Comparison of ENCODE assay signal across 13 cellular contexts in the genomic region with DNA sequence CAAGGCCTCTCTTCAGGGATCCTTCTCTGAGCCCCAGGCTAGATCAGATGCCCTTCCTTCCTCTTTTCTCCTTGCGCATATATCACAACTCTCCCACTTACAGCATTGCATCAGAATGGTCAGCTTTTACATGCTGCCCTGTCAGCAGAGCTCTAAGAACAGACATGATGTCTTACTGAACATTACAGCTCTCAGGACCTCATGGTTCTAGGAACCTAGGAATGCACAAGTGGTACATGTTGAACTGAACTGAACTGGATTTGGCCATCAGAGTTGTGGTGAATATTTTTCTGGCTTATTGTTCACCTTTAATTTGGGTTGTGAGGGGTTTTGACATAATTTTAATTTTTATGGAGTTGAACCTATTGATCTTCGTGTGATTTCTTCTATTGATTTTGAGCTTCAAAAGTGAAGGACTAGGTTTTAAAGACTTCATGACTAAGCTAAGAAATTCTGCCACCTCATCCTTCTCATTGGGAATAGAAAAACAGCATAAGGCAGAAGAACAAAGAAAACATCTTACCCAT. TPM values are rescaled to one million over a fixed set of nuclear protein-coding genes. Genes with fewer than 3 reads are reported as not detected.
DNase-seq lines count a peak whose midpoint lies in the region; ATAC-seq, FAIRE-seq and TF ChIP-seq lines count a peak whose summit lies in the region.
"Had no signal": no experiment of that assay in that cellular context is flagged by ENCODE, and none has a peak within 500 bp of the region (broad histone marks: within the 10 kb centered on the region; RNA-seq: fewer than 3 reads in every experiment).

No MANE protein-coding gene starts in this region.

- TF ChIP-seq CTCF in heart left ventricle (IDR thresholded peaks at IDR 0.05) = no peak

- H3K27ac Mint-ChIP-seq in T-helper 1 cell treated with Interleukin-12 subunit alpha and Interleukin-12 subunit beta and Interleukin-4 antibody, amounts not matched to agents 30 μg/mL and 1 μg/mL, for 36 hours = peak overlapping the region; percentile 92

- peaks cover 0 to 35% (median 6%) of the 10 kb centered on the region in 12 donors for H3K4me1 ChIP-seq in heart left ventricle
- no peaks in the 10 kb centered on the region for H3K4me1 ChIP-seq in Karpas-422 (ENCODE audit: low read length)

- no peak overlapping the region for H3K9ac ChIP-seq in Karpas-422 (ENCODE audit: low read length)

- FAIRE-seq in HTR-8/SVneo (lab: Jason Lieb, UNC) = no peak

- 88 to 96% (median 91%) methylated on average over 2 of the region's 2 CpGs for WGBS in heart left ventricle, 4 donors

- H3K27me3 ChIP-seq in heart left ventricle (no peaks in the 10 kb centered on the region), Karpas-422 (ENCODE audit: low read length) (no peaks in the 10 kb centered on the region)
- H3K27me3 ChIP-seq: ovary had no signal

- peak overlapping the region in 1 of 12 donors; percentile 78 for H3K27ac ChIP-seq in heart left ventricle
- no peak overlapping the region for H3K27ac ChIP-seq in Karpas-422 (ENCODE audit: low read length)
- H3K27ac ChIP-seq: ovary, RWPE1 had no signal

- no peak overlapping the region for H2AFZ ChIP-seq in Karpas-422 (ENCODE audit: low read length)

- no peaks in the 10 kb centered on the region for H3K9me2 ChIP-seq in Karpas-422 (replicated peaks; ENCODE audit: insufficient read depth, low read length)

- no peaks in the 10 kb centered on the region for H3K27me3 Mint-ChIP-seq in T-helper 1 cell treated with Interleukin-12 subunit alpha and Interleukin-12 subunit beta and Interleukin-4 antibody, amounts not matched to agents 30 μg/mL and 1 μg/mL, for 36 hours (ENCODE audit: low read depth)

- peaks cover 12% of the 10 kb centered on the region for H3K36me3 Mint-ChIP-seq in T-helper 1 cell treated with Interleukin-12 subunit alpha and Interleukin-12 subunit beta and Interleukin-4 antibody, amounts not matched to agents 30 μg/mL and 1 μg/mL, for 36 hours (ENCODE audit: low read depth)

- H3K9me3 ChIP-seq in heart left ventricle (peaks cover 0 to 3% (median 0%) of the 10 kb centered on the region in 12 donors), Karpas-422 (ENCODE audit: low read length) (no peaks in the 10 kb centered on the region)
- H3K9me3 ChIP-seq: ovary had no signal

- intact Hi-C loops in Right ventricle myocardium superior (cut with DNase I) (no loop called here), cardiac septum (cut with DNase I) (no loop called here), heart left ventricle (cut with DNase I) (no loop called here)

- H3K9me3 Mint-ChIP-seq in T-helper 1 cell treated with Interleukin-12 subunit alpha and Interleukin-12 subunit beta and Interleukin-4 antibody, amounts not matched to agents 30 μg/mL and 1 μg/mL, for 36 hours = peaks cover 4% of the 10 kb centered on the region

- peaks cover 41% of the 10 kb centered on the region for H3K4me1 Mint-ChIP-seq in T-helper 1 cell treated with Interleukin-12 subunit alpha and Interleukin-12 subunit beta and Interleukin-4 antibody, amounts not matched to agents 30 μg/mL and 1 μg/mL, for 36 hours (ENCODE audit: low read depth)

- H3K4me3 ChIP-seq in heart left ventricle (no peak overlapping the region), Karpas-422 (ENCODE audit: low read length) (no peak overlapping the region)
- H3K4me3 ChIP-seq: ovary had no signal

- ATAC-seq in Right ventricle myocardium superior (ENCODE audit: poor library complexity) (peak; percentile 43), heart left ventricle (peak in 3 of 4 donors; percentile 28 to 78 (median 42)), HG03139 (IDR thresholded peaks at IDR 0.05; ENCODE audit: unreplicated experiment) (no peak)

- H3K36me3 ChIP-seq in heart left ventricle (no peaks in the 10 kb centered on the region), Karpas-422 (ENCODE audit: insufficient read depth, low read length) (no peaks in the 10 kb centered on the region)
- H3K36me3 ChIP-seq: ovary had no signal

- no peaks in the 10 kb centered on the region for H4K20me1 ChIP-seq in Karpas-422 (ENCODE audit: insufficient read depth, low read depth, low read length)

- H3K4me2 ChIP-seq in Karpas-422 (ENCODE audit: low read depth, low read length, poor library complexity, severe bottlenecking) = no peak overlapping the region

- peak overlapping the region; percentile 43 for H3K4me3 Mint-ChIP-seq in T-helper 1 cell treated with Interleukin-12 subunit alpha and Interleukin-12 subunit beta and Interleukin-4 antibody, amounts not matched to agents 30 μg/mL and 1 μg/mL, for 36 hours

- TF ChIP-seq POLR2A in heart left ventricle (IDR thresholded peaks at IDR 0.05) = no peak

- no peaks in the 10 kb centered on the region for H3K79me2 ChIP-seq in Karpas-422 (ENCODE audit: low read length)

- no peak for DNase-seq in Right ventricle myocardium superior
- DNase-seq in cardiac septum (ENCODE audit: low spot score) = no peak
- DNase-seq in heart left ventricle = no peak
- no peak for DNase-seq in Karpas-422
- DNase-seq in mesenteric fat pad (ENCODE audit: low spot score) = no peak
- no peak for DNase-seq in HTR-8/SVneo (ENCODE audit: insufficient read length, low spot score)
- DNase-seq: activated CD8-positive, alpha-beta memory T cell treated with anti-CD3 and anti-CD28 coated beads for 24 hours; NCI-H187 treated with DMSO at 0.1 percent for 48 hours; ovary; stimulated activated CD4-positive, alpha-beta T cell treated with anti-CD3 and anti-CD28 coated beads, Interleukin-4, amount 100 ng/mL, for 1 hour had no signal

RNA-seq across cellular contexts. Expression of gene SPON1, which starts 37.7 kb away (rescaled TPM):
- 3.0 TPM for total RNA-seq in Right ventricle myocardium superior
- total RNA-seq in cardiac septum = 6.2 TPM
- total RNA-seq in heart left ventricle = 10 to 100 TPM in 4 of 9 donors, 1 to 10 TPM in 5; 3.0 to 20.0 (median 6.8) TPM
- 1 to 10 TPM; 1.6 to 9.5 TPM for polyA plus RNA-seq in heart left ventricle
- not detected in 2 replicates for total RNA-seq in Karpas-422 (2014; rRNA removed; shearing (Covaris generic); ENCODE audit: low replicate concordance)
- 123 TPM for total RNA-seq in mesenteric fat pad
